ENCODE assay signal across 23 cellular contexts in genomic region chr4:173514641-173515217, GRCh38. TPM values are rescaled to one million over a fixed set of nuclear protein-coding genes. Genes with fewer than 3 reads are reported as not detected.
A peak's percentile ranks its signal among the peaks of the same experiment; 100 is the strongest.
DNase-seq lines count a peak whose midpoint lies in the region; ATAC-seq, FAIRE-seq and TF ChIP-seq lines count a peak whose summit lies in the region.
"Had no signal": no experiment of that assay in that cellular context is flagged by ENCODE, and none has a peak within 500 bp of the region (broad histone marks: within the 10 kb centered on the region; RNA-seq: fewer than 3 reads in every experiment).

No MANE protein-coding gene starts in this region.

- H3K36me3 ChIP-seq in sigmoid colon = no peaks in the 10 kb centered on the region
- H3K36me3 ChIP-seq: HAP-1, MG63, SJSA1 had no signal

- WGBS in sigmoid colon, 2 donors = 21 to 32% methylated on average over 4 of the region's 4 CpGs

- ATAC-seq in HG02852 (IDR thresholded peaks at IDR 0.05; ENCODE audit: unreplicated experiment) = no peak

- intact Hi-C loops in activated naive CD4-positive, alpha-beta T cell treated with anti-CD3 and anti-CD28 coated beads for 36 hours (cut with micrococcal nuclease) = no loop called here
- intact Hi-C loops in sigmoid colon (cut with DNase I) = no loop called here

- CTCF ChIA-PET in activated naive CD4-positive, alpha-beta T cell treated with anti-CD3 and anti-CD28 coated beads, Interleukin-2, amount 10 ng/mL, durations not matched to agents 7 days and 5 days (lab: Charles Lee) = interaction anchor here (0.9 kb wide), 1 partner anchor 9 kb away, joined by 3 read pairs; no protein-coding TSS in a partner anchor
- CTCF ChIA-PET in activated naive CD4-positive, alpha-beta T cell treated with anti-CD3 and anti-CD28 coated beads for 36 hours (lab: Charles Lee) = no interaction called here

- no peak overlapping the region for H3K4me3 ChIP-seq in sigmoid colon
- H3K4me3 ChIP-seq: GM23248, HAP-1, MG63, PC-9, SJSA1 had no signal

- TF ChIP-seq EP300 in sigmoid colon (IDR thresholded peaks at IDR 0.05) = no peak

- TF ChIP-seq POLR2A in sigmoid colon (IDR thresholded peaks at IDR 0.05) = no peak

- peaks cover 13% of the 10 kb centered on the region for H3K36me3 Mint-ChIP-seq in activated naive CD4-positive, alpha-beta T cell treated with anti-CD3 and anti-CD28 coated beads, Interleukin-2, amount 10 ng/mL, durations not matched to agents 7 days and 5 days
- peaks cover 7% of the 10 kb centered on the region for H3K36me3 Mint-ChIP-seq in activated naive CD4-positive, alpha-beta T cell treated with anti-CD3 and anti-CD28 coated beads for 36 hours (ENCODE audit: low read depth)
- H3K36me3 Mint-ChIP-seq in T-helper 2 cell treated with Interferon-gamma antibody and Interleukin-4, amounts not matched to agents 5 μg/mL and 100 μg/mL, for 36 hours (ENCODE audit: low read depth) = peaks cover 3% of the 10 kb centered on the region
- H3K36me3 Mint-ChIP-seq: CD4-positive, CD25-positive, alpha-beta regulatory T cell had no signal

- no peaks in the 10 kb centered on the region for H3K27me3 ChIP-seq in sigmoid colon
- H3K27me3 ChIP-seq: MG63 had no signal

- H3K27me3 Mint-ChIP-seq in activated naive CD4-positive, alpha-beta T cell treated with anti-CD3 and anti-CD28 coated beads, Interleukin-2, amount 10 ng/mL, durations not matched to agents 7 days and 5 days = peaks cover 97% of the 10 kb centered on the region
- H3K27me3 Mint-ChIP-seq in activated naive CD4-positive, alpha-beta T cell treated with anti-CD3 and anti-CD28 coated beads for 36 hours (ENCODE audit: low read depth) = peaks cover 77% of the 10 kb centered on the region
- H3K27me3 Mint-ChIP-seq in T-helper 2 cell treated with Interferon-gamma antibody and Interleukin-4, amounts not matched to agents 5 μg/mL and 100 μg/mL, for 36 hours (ENCODE audit: low read depth) = peaks cover 97% of the 10 kb centered on the region

- no peaks in the 10 kb centered on the region for H3K9me3 Mint-ChIP-seq in activated naive CD4-positive, alpha-beta T cell treated with anti-CD3 and anti-CD28 coated beads, Interleukin-2, amount 10 ng/mL, durations not matched to agents 7 days and 5 days
- H3K9me3 Mint-ChIP-seq in activated naive CD4-positive, alpha-beta T cell treated with anti-CD3 and anti-CD28 coated beads for 36 hours = peaks cover 3% of the 10 kb centered on the region
- H3K9me3 Mint-ChIP-seq in T-helper 2 cell treated with Interferon-gamma antibody and Interleukin-4, amounts not matched to agents 5 μg/mL and 100 μg/mL, for 36 hours = peaks cover 6% of the 10 kb centered on the region
- H3K9me3 Mint-ChIP-seq: HFFc6 had no signal

- no peak for FAIRE-seq in D721Med (lab: Jason Lieb, UNC)
- FAIRE-seq: GM18507 had no signal

- DNase-seq in activated naive CD4-positive, alpha-beta T cell treated with anti-CD3 and anti-CD28 coated beads, Interleukin-2, amount 10 ng/mL, durations not matched to agents 7 days and 5 days = no peak
- no peak for DNase-seq in activated naive CD4-positive, alpha-beta T cell treated with anti-CD3 and anti-CD28 coated beads for 36 hours
- peak; percentile 0 for DNase-seq in left kidney (ENCODE audit: low read depth, low spot score)
- DNase-seq in sigmoid colon = no peak
- no peak for DNase-seq in T-helper 2 cell treated with Interferon-gamma antibody and Interleukin-4, amounts not matched to agents 5 μg/mL and 100 μg/mL, for 36 hours (ENCODE audit: low spot score)
- DNase-seq in D721Med (ENCODE audit: insufficient read length, low spot score) = no peak
- DNase-seq: CD4-positive, CD25-positive, alpha-beta regulatory T cell; GM23248; HFFc6; IMR-90; KG1; MG63; NCI-H1105 treated with DMSO at 0.1 percent for 48 hours; NCI-H2029; NCI-H446; NCI-H524 treated with DMSO at 0.1 percent for 48 hours; PC-9; Right ventricle myocardium superior; RPMI8226 had no signal

- peak overlapping the region; percentile 17 for H3K27ac Mint-ChIP-seq in activated naive CD4-positive, alpha-beta T cell treated with anti-CD3 and anti-CD28 coated beads, Interleukin-2, amount 10 ng/mL, durations not matched to agents 7 days and 5 days
- H3K27ac Mint-ChIP-seq in activated naive CD4-positive, alpha-beta T cell treated with anti-CD3 and anti-CD28 coated beads for 36 hours = no peak overlapping the region
- no peak overlapping the region for H3K27ac Mint-ChIP-seq in T-helper 2 cell treated with Interferon-gamma antibody and Interleukin-4, amounts not matched to agents 5 μg/mL and 100 μg/mL, for 36 hours
- H3K27ac Mint-ChIP-seq: HFFc6 had no signal

- no peak overlapping the region for H3K4me3 Mint-ChIP-seq in activated naive CD4-positive, alpha-beta T cell treated with anti-CD3 and anti-CD28 coated beads, Interleukin-2, amount 10 ng/mL, durations not matched to agents 7 days and 5 days
- no peak overlapping the region for H3K4me3 Mint-ChIP-seq in activated naive CD4-positive, alpha-beta T cell treated with anti-CD3 and anti-CD28 coated beads for 36 hours
- no peak overlapping the region for H3K4me3 Mint-ChIP-seq in T-helper 2 cell treated with Interferon-gamma antibody and Interleukin-4, amounts not matched to agents 5 μg/mL and 100 μg/mL, for 36 hours
- H3K4me3 Mint-ChIP-seq: CD4-positive, CD25-positive, alpha-beta regulatory T cell; HFFc6 had no signal

- H3K9me3 ChIP-seq in sigmoid colon = no peaks in the 10 kb centered on the region
- H3K9me3 ChIP-seq: HAP-1, MG63, SJSA1 had no signal

- H3K4me1 ChIP-seq in sigmoid colon = peaks cover 0 to 55% (median 49%) of the 10 kb centered on the region in 4 donors
- H3K4me1 ChIP-seq: HAP-1, SJSA1 had no signal

- H3K4me1 Mint-ChIP-seq in activated naive CD4-positive, alpha-beta T cell treated with anti-CD3 and anti-CD28 coated beads, Interleukin-2, amount 10 ng/mL, durations not matched to agents 7 days and 5 days = peaks cover 8% of the 10 kb centered on the region
- peaks cover 12% of the 10 kb centered on the region for H3K4me1 Mint-ChIP-seq in activated naive CD4-positive, alpha-beta T cell treated with anti-CD3 and anti-CD28 coated beads for 36 hours (ENCODE audit: low read depth)
- peaks cover 5% of the 10 kb centered on the region for H3K4me1 Mint-ChIP-seq in T-helper 2 cell treated with Interferon-gamma antibody and Interleukin-4, amounts not matched to agents 5 μg/mL and 100 μg/mL, for 36 hours (ENCODE audit: low read depth)

- TF ChIP-seq CTCF in sigmoid colon (IDR thresholded peaks at IDR 0.05) = no peak
- TF ChIP-seq CTCF in D721Med (IDR thresholded peaks at IDR 0.05; ENCODE audit: insufficient read depth, missing control alignments) = no peak

- peak overlapping the region in 3 of 4 donors; percentile 99 for H3K27ac ChIP-seq in sigmoid colon
- H3K27ac ChIP-seq: PC-9, SJSA1 had no signal

RNA-seq across cellular contexts. Expression of gene HAND2, which starts 15.3 kb away (rescaled TPM):
- not detected for total RNA-seq in activated naive CD4-positive, alpha-beta T cell treated with anti-CD3 and anti-CD28 coated beads for 36 hours
- total RNA-seq in sigmoid colon = 100 to 1,000 TPM; 141 to 224 (median 180) TPM
- polyA plus RNA-seq in sigmoid colon = 10 to 100 TPM in 1 of 3 donors, 1 to 10 TPM in 1, under 1 TPM in 1; 0.46 to 17.4 (median 7.2) TPM
- total RNA-seq: CD4-positive, CD25-positive, alpha-beta regulatory T cell; PC-9; SJSA1 had no signal
- polyA plus RNA-seq: CD4-positive, CD25-positive, alpha-beta regulatory T cell had no signal

Comparison
In these comparisons a context has a peak if more than half of its experiments do, and no peak if none do; other contexts are left out.
1. RNA of gene HAND2, which starts 15.3 kb away (total RNA-seq): 141 to 224 TPM in sigmoid colon; not detected in activated naive CD4-positive, alpha-beta T cell treated with anti-CD3 and anti-CD28 coated beads for 36 hours; every median in the first group is over 100 times any median in the second.